Comparison of ENCODE assay signal across 18 cellular contexts in the genomic region with DNA sequence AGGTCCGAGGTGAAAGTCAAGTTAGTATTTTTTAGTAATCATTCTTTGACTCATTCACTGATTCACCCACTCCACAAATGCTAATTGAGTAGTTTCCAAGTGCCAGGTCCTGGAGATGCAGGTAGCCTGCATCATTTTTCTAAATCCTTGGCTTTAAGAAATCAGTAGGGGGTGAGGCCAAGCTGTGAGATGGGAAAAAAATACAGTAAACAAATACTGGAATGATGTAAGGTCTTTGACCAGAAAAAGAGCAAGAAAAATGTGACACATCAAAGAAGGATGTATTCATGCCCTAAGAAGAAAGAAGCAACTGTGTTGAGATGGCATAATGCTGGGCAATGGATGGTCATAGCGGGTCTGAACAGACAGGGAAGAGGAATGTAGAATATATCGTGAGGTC.
"Had no signal": no experiment of that assay in that cellular context is flagged by ENCODE, and none has a peak within 500 bp of the region (broad histone marks: within the 10 kb centered on the region; RNA-seq: fewer than 3 reads in every experiment).

No MANE protein-coding gene starts in this region.

- H3K27me3 ChIP-seq: adrenal gland, gastrocnemius medialis, heart left ventricle, neural progenitor cell, tibial nerve, vagina had no signal

- H2AFZ ChIP-seq: neural progenitor cell had no signal

- H3K4me1 ChIP-seq: adrenal gland, gastrocnemius medialis, heart left ventricle, left ventricle myocardium inferior, neural progenitor cell, tibial nerve, vagina had no signal

- H3K9ac ChIP-seq: neural progenitor cell had no signal

- DNase-seq: activated CD4-positive, alpha-beta T cell treated with anti-CD3 and anti-CD28 coated beads, Interleukin-2, amount 50 U/mL, for 4 hours; activated gamma-delta T cell treated with Interleukin-2 at 50 U/mL for 16 hours; adrenal gland; endodermal cell; erythroblast; gastrocnemius medialis; heart left ventricle; left ventricle myocardium inferior; naive thymus-derived CD4-positive, alpha-beta T cell; stimulated activated CD4-positive, alpha-beta T cell treated with anti-CD3 and anti-CD28 coated beads, Interleukin-1b, Interleukin-23, amount 100 ng/mL, for 48 hours; WERI-Rb-1 had no signal

- H3K27me3 Mint-ChIP-seq: memory B cell; naive thymus-derived CD4-positive, alpha-beta T cell; progenitor cell of endocrine pancreas; stimulated activated naive CD8-positive, alpha-beta T cell treated with anti-CD3 and anti-CD28 coated beads, Interleukin-15, Interleukin-2, amounts not matched to agents 100 ng/mL and 50 ng/mL, for 24 hours had no signal

- H3K4me3 ChIP-seq: adrenal gland, gastrocnemius medialis, heart left ventricle, left ventricle myocardium inferior, neural progenitor cell, tibial nerve, vagina had no signal

- H3K27ac Mint-ChIP-seq: activated naive CD4-positive, alpha-beta T cell treated with anti-CD3 and anti-CD28 coated beads, Interleukin-2, amount 50 U/mL, for 72 hours; endodermal cell; memory B cell; naive thymus-derived CD4-positive, alpha-beta T cell; neural progenitor cell; progenitor cell of endocrine pancreas; stimulated activated naive CD8-positive, alpha-beta T cell treated with anti-CD3 and anti-CD28 coated beads, Interleukin-15, Interleukin-2, amounts not matched to agents 100 ng/mL and 50 ng/mL, for 24 hours had no signal

- H3K4me3 Mint-ChIP-seq: endodermal cell; memory B cell; naive thymus-derived CD4-positive, alpha-beta T cell; neural progenitor cell; stimulated activated naive CD8-positive, alpha-beta T cell treated with anti-CD3 and anti-CD28 coated beads, Interleukin-15, Interleukin-2, amounts not matched to agents 100 ng/mL and 50 ng/mL, for 24 hours had no signal

- H3K36me3 ChIP-seq: adrenal gland, gastrocnemius medialis, heart left ventricle, left ventricle myocardium inferior, neural progenitor cell, tibial nerve, vagina, WERI-Rb-1 had no signal

- H3K27ac ChIP-seq: adrenal gland, gastrocnemius medialis, heart left ventricle, left ventricle myocardium inferior, neural progenitor cell, tibial nerve, vagina, WERI-Rb-1 had no signal

- H3K9me3 Mint-ChIP-seq: endodermal cell, neural progenitor cell had no signal

- H3K4me1 Mint-ChIP-seq: endodermal cell; memory B cell; naive thymus-derived CD4-positive, alpha-beta T cell; neural progenitor cell had no signal

- H3K9me3 ChIP-seq: adrenal gland, gastrocnemius medialis, heart left ventricle, left ventricle myocardium inferior, tibial nerve, vagina had no signal

- H3K36me3 Mint-ChIP-seq: memory B cell; naive thymus-derived CD4-positive, alpha-beta T cell; neural progenitor cell had no signal

- H3K4me2 ChIP-seq: neural progenitor cell had no signal

- ATAC-seq: activated naive CD4-positive, alpha-beta T cell treated with anti-CD3 and anti-CD28 coated beads, Interleukin-2, amount 50 U/mL, for 72 hours; gastrocnemius medialis; heart left ventricle; naive thymus-derived CD4-positive, alpha-beta T cell had no signal
